Comparison of ENCODE assay signal across 18 cellular contexts in genomic region chr12:58413794-58414193, GRCh38.
DNase-seq lines count a peak whose midpoint lies in the region; ATAC-seq, FAIRE-seq and TF ChIP-seq lines count a peak whose summit lies in the region.
"Had no signal": no experiment of that assay in that cellular context is flagged by ENCODE, and none has a peak within 500 bp of the region (broad histone marks: within the 10 kb centered on the region; RNA-seq: fewer than 3 reads in every experiment).

No MANE protein-coding gene starts in this region.

- H3K4me3 Mint-ChIP-seq in activated CD8-positive, alpha-beta T cell treated with anti-CD3 and anti-CD28 coated beads, Interleukin-2, amount 10 ng/mL, durations not matched to agents 7 days and 5 days, result no peak overlapping the region
- H3K4me3 Mint-ChIP-seq: activated CD8-positive, alpha-beta memory T cell treated with anti-CD3 and anti-CD28 coated beads, Interleukin-2, amount 10 ng/mL, durations not matched to agents 7 days and 5 days; activated naive CD8-positive, alpha-beta T cell treated with anti-CD3 and anti-CD28 coated beads, Interleukin-2, amount 10 ng/mL, durations not matched to agents 7 days and 5 days; dendritic cell treated with granulocyte-macrophage colony-stimulating factor and Interleukin-4, amounts not matched to agents 40 ng/mL and 50 ng/mL, for 4 days; nephron had no signal

- ATAC-seq in A549 (peak; percentile 54 to 82; a peak in 5 of 6 replicates), IMR-90 (ENCODE audit: low read depth) (peak; percentile 37)
- ATAC-seq in activated CD8-positive, alpha-beta T cell treated with anti-CD3 and anti-CD28 coated beads, Interleukin-2, amount 10 ng/mL, durations not matched to agents 7 days and 5 days, result no peak
- ATAC-seq: activated CD8-positive, alpha-beta memory T cell treated with anti-CD3 and anti-CD28 coated beads, Interleukin-2, amount 10 ng/mL, durations not matched to agents 7 days and 5 days; left lobe of liver had no signal

- H3K56ac ChIP-seq in IMR-90 (ENCODE audit: extremely low read depth, insufficient read depth, low read length), result peak overlapping the region; percentile 12; the same call in 1 of the 2 replicates

- 18% methylated on average over 1 of the region's 1 CpG for WGBS in A549 (ENCODE audit: missing lambda C conversion rate)
- WGBS in IMR-90 (ENCODE audit: extremely low coverage in 2 of 2, insufficient read length in 1 of 2), 2 experiments, result no CpG with 5 or more reads among the region's 1 CpG
- 83 to 86% methylated on average over 1 of the region's 1 CpG for WGBS in mesodermal cell (ENCODE audit: insufficient coverage in 2 of 2), 2 experiments

- H3K9ac ChIP-seq in IMR-90 (ENCODE audit: low read depth, low read length) (no peak overlapping the region), endothelial cell of umbilical vein (replicated peaks; ENCODE audit: extremely low read depth, insufficient read depth, low read length) (no peak overlapping the region)
- H3K9ac ChIP-seq: KMS-11 had no signal

- peak overlapping the region; percentile 66; the same call in 1 of the 2 replicates for H4K91ac ChIP-seq in IMR-90 (ENCODE audit: insufficient read depth, low read depth, low read length)

- in situ Hi-C loops in IMR-90 (cut with MboI; ENCODE audit: low sequenced_read_pairs), result no loop called here

- peak overlapping the region; percentile 50; the same call in 1 of the 2 replicates for H3K4ac ChIP-seq in IMR-90 (ENCODE audit: low read depth, low read length)

- 0 out of 2 replicates have a peak overlapping the region, but pooled peaks have one; percentile 59 for H4K5ac ChIP-seq in IMR-90 (ENCODE audit: low read depth, low read length)

- TF ChIP-seq CTCF in A549 (IDR thresholded peaks at IDR 0.05), result no peak
- TF ChIP-seq CTCF in IMR-90 (conservative IDR thresholded peaks at IDR 0.05; ENCODE audit: low read depth, low read length), result no peak
- no peak for TF ChIP-seq CTCF in endothelial cell of umbilical vein (IDR thresholded peaks at IDR 0.05; ENCODE audit: extremely low read depth in 1 of 2, insufficient read depth in 1 of 2, low read depth in 1 of 2, low read length in 2 of 2)

- TF ChIP-seq EP300 in A549 (IDR thresholded peaks at IDR 0.05), result no peak

- H4K20me1 ChIP-seq in IMR-90 (ENCODE audit: insufficient read depth, low read length) (no peaks in the 10 kb centered on the region), endothelial cell of umbilical vein (replicated peaks; ENCODE audit: control insufficient read depth, extremely low read depth, insufficient read depth, low read length) (no peaks in the 10 kb centered on the region)

- H3K9me3 ChIP-seq in A549, result no peaks in the 10 kb centered on the region
- no peaks in the 10 kb centered on the region for H3K9me3 ChIP-seq in IMR-90 (ENCODE audit: control insufficient read depth, insufficient read depth, low read length)
- no peaks in the 10 kb centered on the region for H3K9me3 ChIP-seq in endothelial cell of umbilical vein (replicated peaks; ENCODE audit: control insufficient read depth, insufficient read depth, low read length)
- no peaks in the 10 kb centered on the region for H3K9me3 ChIP-seq in mesodermal cell (ENCODE audit: control insufficient read depth, low read length)
- H3K9me3 ChIP-seq: thoracic aorta had no signal

- H3K14ac ChIP-seq in IMR-90 (replicated peaks; ENCODE audit: low read depth, low read length), result peak overlapping the region; percentile 85; the same call in 1 of the 2 replicates

- H3K4me3 ChIP-seq in A549, result no peak overlapping the region
- H3K4me3 ChIP-seq in IMR-90 (ENCODE audit: insufficient read depth, low read depth, low read length), result no peak overlapping the region
- no peak overlapping the region for H3K4me3 ChIP-seq in endothelial cell of umbilical vein (replicated peaks in 1 of 3; ENCODE audit: insufficient read depth in 1 of 3, low read depth in 1 of 3, low read length in 3 of 3)
- no peak overlapping the region for H3K4me3 ChIP-seq in mesodermal cell (ENCODE audit: extremely low read depth, insufficient read depth, low read length, poor library complexity, severe bottlenecking)
- H3K4me3 ChIP-seq: thoracic aorta had no signal

- no peak overlapping the region for H3K27ac Mint-ChIP-seq in activated CD8-positive, alpha-beta T cell treated with anti-CD3 and anti-CD28 coated beads, Interleukin-2, amount 10 ng/mL, durations not matched to agents 7 days and 5 days
- H3K27ac Mint-ChIP-seq: activated CD8-positive, alpha-beta memory T cell treated with anti-CD3 and anti-CD28 coated beads, Interleukin-2, amount 10 ng/mL, durations not matched to agents 7 days and 5 days; activated naive CD8-positive, alpha-beta T cell treated with anti-CD3 and anti-CD28 coated beads, Interleukin-2, amount 10 ng/mL, durations not matched to agents 7 days and 5 days; dendritic cell treated with granulocyte-macrophage colony-stimulating factor and Interleukin-4, amounts not matched to agents 40 ng/mL and 50 ng/mL, for 4 days; nephron had no signal

- peak overlapping the region; percentile 56; the same call in 1 of the 2 replicates for H2AK5ac ChIP-seq in IMR-90 (ENCODE audit: low read depth, low read length)

- H3K27me3 ChIP-seq in IMR-90 (ENCODE audit: control insufficient read depth, insufficient read depth, low read length) (no peaks in the 10 kb centered on the region), endothelial cell of umbilical vein (ENCODE audit: control insufficient read depth in 2 of 2, insufficient read depth in 2 of 2, low read length in 2 of 2) (no peaks in the 10 kb centered on the region)

- peak overlapping the region; percentile 27 for H2BK5ac ChIP-seq in IMR-90 (ENCODE audit: low read depth, low read length, poor library complexity, severe bottlenecking)

- TF ChIP-seq POLR2A in A549 (IDR thresholded peaks at IDR 0.05; ENCODE audit: low read length) (no peak), IMR-90 (IDR thresholded peaks at IDR 0.05; ENCODE audit: low read depth, low read length) (no peak), endothelial cell of umbilical vein (IDR thresholded peaks at IDR 0.05; ENCODE audit: low read depth, low read length) (no peak)

- H2AFZ ChIP-seq in IMR-90 (replicated peaks; ENCODE audit: low read length, poor library complexity) (no peak overlapping the region), endothelial cell of umbilical vein (ENCODE audit: low read depth, low read length) (peak overlapping the region; percentile 9)

- H3K36me3 Mint-ChIP-seq in activated CD8-positive, alpha-beta T cell treated with anti-CD3 and anti-CD28 coated beads, Interleukin-2, amount 10 ng/mL, durations not matched to agents 7 days and 5 days (ENCODE audit: low read depth), result no peaks in the 10 kb centered on the region
- H3K36me3 Mint-ChIP-seq: activated CD8-positive, alpha-beta memory T cell treated with anti-CD3 and anti-CD28 coated beads, Interleukin-2, amount 10 ng/mL, durations not matched to agents 7 days and 5 days; activated naive CD8-positive, alpha-beta T cell treated with anti-CD3 and anti-CD28 coated beads, Interleukin-2, amount 10 ng/mL, durations not matched to agents 7 days and 5 days had no signal

- no peaks in the 10 kb centered on the region for H3K79me1 ChIP-seq in IMR-90 (ENCODE audit: low read depth in 1 of 2, low read length in 2 of 2)

- peak overlapping the region; percentile 38 for H2BK120ac ChIP-seq in IMR-90 (ENCODE audit: low read depth, low read length)

- H3K9me1 ChIP-seq in IMR-90 (ENCODE audit: insufficient read depth, low read length) (no peaks in the 10 kb centered on the region), endothelial cell of umbilical vein (replicated peaks; ENCODE audit: control insufficient read depth, extremely low read depth, insufficient read depth, low read length) (no peaks in the 10 kb centered on the region)

- H3K18ac ChIP-seq in IMR-90 (ENCODE audit: low read depth, low read length), result peak overlapping the region; percentile 59; the same call in 1 of the 2 replicates

- peak overlapping the region; percentile 56 to 73 for H3K27ac ChIP-seq in A549
- no peak overlapping the region for H3K27ac ChIP-seq in IMR-90 (ENCODE audit: insufficient read depth, low read length)
- peak overlapping the region; percentile 67 for H3K27ac ChIP-seq in endothelial cell of umbilical vein (ENCODE audit: insufficient read depth, low read depth, low read length)
- H3K27ac ChIP-seq in mesodermal cell (ENCODE audit: low read depth, low read length, severe bottlenecking), result peak overlapping the region; percentile 78
- H3K27ac ChIP-seq: KMS-11 had no signal

- dilution Hi-C loops in IMR-90 (cut with HindIII; ENCODE audit: low sequenced_read_pairs, unreplicated experiment) (no loop called here), endothelial cell of umbilical vein (cut with MboI; ENCODE audit: extremely low pct_ligation_motif_present, low sequenced_read_pairs) (no loop called here)

- POLR2A ChIA-PET in A549 (lab: Yijun Ruan, JAX) (no interaction called here), IMR-90 (lab: Charles Lee; ENCODE audit: unreplicated experiment) (no interaction called here), endothelial cell of umbilical vein (lab: Charles Lee) (no interaction called here)
- POLR2A ChIA-PET in activated CD8-positive, alpha-beta T cell treated with anti-CD3 and anti-CD28 coated beads, Interleukin-2, amount 10 ng/mL, durations not matched to agents 7 days and 5 days (lab: Charles Lee), result no interaction called here

- no peak for TF ChIP-seq RAD21 in A549 (conservative IDR thresholded peaks at IDR 0.05 in 1 of 2, IDR thresholded peaks at IDR 0.05 in 1 of 2)
- TF ChIP-seq RAD21 in IMR-90 (IDR thresholded peaks at IDR 0.05; ENCODE audit: low read length), result no peak

- H2BK20ac ChIP-seq in IMR-90 (ENCODE audit: low read depth, low read length), result peak overlapping the region; percentile 14; the same call in 1 of the 2 replicates

- CTCF ChIA-PET in A549 (lab: Yijun Ruan, JAX) (no interaction called here), IMR-90 (lab: Yijun Ruan, JAX) (interaction anchor here (0.9 kb wide), 1 partner anchor 17 kb away, joined by 4 read pairs; no protein-coding TSS in a partner anchor), endothelial cell of umbilical vein (lab: Charles Lee) (interaction anchor here (0.9 to 5.8 kb wide), 5 partner anchors 12 to 737 kb away, joined by 3 to 67 read pairs (median 3); no protein-coding TSS in a partner anchor)
- CTCF ChIA-PET in activated CD8-positive, alpha-beta T cell treated with anti-CD3 and anti-CD28 coated beads, Interleukin-2, amount 10 ng/mL, durations not matched to agents 7 days and 5 days (lab: Charles Lee), result no interaction called here

- H3K36me3 ChIP-seq in IMR-90 (ENCODE audit: control insufficient read depth, insufficient read depth, low read length), result no peaks in the 10 kb centered on the region
- H3K36me3 ChIP-seq in endothelial cell of umbilical vein (ENCODE audit: control insufficient read depth in 2 of 2, extremely low read depth in 1 of 2, insufficient read depth in 2 of 2, low read length in 2 of 2), result no peaks in the 10 kb centered on the region
- H3K36me3 ChIP-seq in mesodermal cell (ENCODE audit: control insufficient read depth, insufficient read depth, low read length), result no peaks in the 10 kb centered on the region
- H3K36me3 ChIP-seq: thoracic aorta had no signal

- no peak overlapping the region for H2AK9ac ChIP-seq in IMR-90 (replicated peaks; ENCODE audit: low read depth, low read length, poor library complexity)

- FAIRE-seq in A549 (lab: Jason Lieb, UNC) (no peak), endothelial cell of umbilical vein (lab: Jason Lieb, UNC) (peak; percentile 58)

- no peaks in the 10 kb centered on the region for H3K4me1 Mint-ChIP-seq in activated CD8-positive, alpha-beta T cell treated with anti-CD3 and anti-CD28 coated beads, Interleukin-2, amount 10 ng/mL, durations not matched to agents 7 days and 5 days (ENCODE audit: low read depth)
- H3K4me1 Mint-ChIP-seq: activated CD8-positive, alpha-beta memory T cell treated with anti-CD3 and anti-CD28 coated beads, Interleukin-2, amount 10 ng/mL, durations not matched to agents 7 days and 5 days; activated naive CD8-positive, alpha-beta T cell treated with anti-CD3 and anti-CD28 coated beads, Interleukin-2, amount 10 ng/mL, durations not matched to agents 7 days and 5 days had no signal

- peak overlapping the region; percentile 23; the same call in 2 of the 3 replicates for H2BK15ac ChIP-seq in IMR-90 (ENCODE audit: low read depth, low read length)

- H3K9me3 Mint-ChIP-seq in activated CD8-positive, alpha-beta T cell treated with anti-CD3 and anti-CD28 coated beads, Interleukin-2, amount 10 ng/mL, durations not matched to agents 7 days and 5 days (ENCODE audit: insufficient read depth), result no peaks in the 10 kb centered on the region
- H3K9me3 Mint-ChIP-seq: activated naive CD8-positive, alpha-beta T cell treated with anti-CD3 and anti-CD28 coated beads, Interleukin-2, amount 10 ng/mL, durations not matched to agents 7 days and 5 days; dendritic cell treated with granulocyte-macrophage colony-stimulating factor and Interleukin-4, amounts not matched to agents 40 ng/mL and 50 ng/mL, for 4 days; nephron had no signal

- no TSS peak for BruUV-seq in IMR-90 (replicated peaks; lab: Mats Ljungman, UMichigan)
- BruUV-seq in endothelial cell of umbilical vein (replicated peaks; lab: Mats Ljungman, UMichigan), result no TSS peak

- peak overlapping the region in 1 of 2 experiments; percentile 4; a peak in 1 of 4 replicates for H4K8ac ChIP-seq in IMR-90 (ENCODE audit: low read depth in 2 of 2, low read length in 2 of 2)

- H3K4me2 ChIP-seq in A549 (peak overlapping the region; percentile 57), IMR-90 (ENCODE audit: low read depth, low read length) (no peak overlapping the region), endothelial cell of umbilical vein (ENCODE audit: insufficient read depth, low read length) (no peak overlapping the region)
- H3K4me2 ChIP-seq: KMS-11 had no signal

- no peaks in the 10 kb centered on the region for H3K79me2 ChIP-seq in endothelial cell of umbilical vein (ENCODE audit: control insufficient read depth, insufficient read depth, low read length)

- intact Hi-C loops in IMR-90 (cut with micrococcal nuclease) (loop anchor here (5.0 to 10.0 kb wide), 2 partner anchors 421 to 471 kb away; no protein-coding TSS in a partner anchor), endothelial cell of umbilical vein (cut with micrococcal nuclease) (loop anchor here (1.0 to 5.0 kb wide), 2 partner anchors 12 to 664 kb away; no protein-coding TSS in a partner anchor)

- peaks cover 5% of the 10 kb centered on the region for H3K27me3 Mint-ChIP-seq in activated CD8-positive, alpha-beta T cell treated with anti-CD3 and anti-CD28 coated beads, Interleukin-2, amount 10 ng/mL, durations not matched to agents 7 days and 5 days (ENCODE audit: low read depth)
- H3K27me3 Mint-ChIP-seq: dendritic cell treated with granulocyte-macrophage colony-stimulating factor and Interleukin-4, amounts not matched to agents 40 ng/mL and 50 ng/mL, for 4 days had no signal

- DNase-seq in A549 (ENCODE audit: low read depth in 1 of 2, low spot score in 1 of 2) (peak in 1 of 2 experiments; percentile 67), IMR-90 (peak; percentile 69), endothelial cell of umbilical vein (ENCODE audit: low read depth, low spot score) (peak; percentile 82), T-helper 9 cell (no peak)
- DNase-seq in activated CD4-positive, CD25-positive, alpha-beta regulatory T cell (lab: John Stamatoyannopoulos, UW), result no peak
- DNase-seq in activated CD8-positive, alpha-beta T cell treated with anti-CD3 and anti-CD28 coated beads, Interleukin-2, amount 10 ng/mL, durations not matched to agents 7 days and 5 days, result no peak
- DNase-seq in activated naive CD4-positive, alpha-beta T cell treated with anti-CD3 and anti-CD28 coated beads, Interleukin-2, amount 50 U/mL, for 16 hours, result no peak
- DNase-seq: activated CD8-positive, alpha-beta memory T cell treated with anti-CD3 and anti-CD28 coated beads, Interleukin-2, amount 10 ng/mL, durations not matched to agents 7 days and 5 days; activated naive CD8-positive, alpha-beta T cell treated with anti-CD3 and anti-CD28 coated beads, Interleukin-2, amount 10 ng/mL, durations not matched to agents 7 days and 5 days; head of caudate nucleus; NCI-H1436 treated with DMSO at 0.1 percent for 48 hours; Right ventricle myocardium superior had no signal

- H3K4me1 ChIP-seq in A549 (peaks cover 46% of the 10 kb centered on the region), IMR-90 (ENCODE audit: control insufficient read depth, insufficient read depth, low read length) (peaks cover 12% of the 10 kb centered on the region), endothelial cell of umbilical vein (ENCODE audit: control insufficient read depth, extremely low read depth, insufficient read depth, low read length) (peaks cover 16% of the 10 kb centered on the region), mesodermal cell (ENCODE audit: control insufficient read depth, insufficient read depth, low read length, poor library complexity, severe bottlenecking) (peaks cover 23% of the 10 kb centered on the region)

- peak overlapping the region; percentile 33; the same call in 1 of the 2 replicates for H3K23ac ChIP-seq in IMR-90 (ENCODE audit: low read depth, low read length)

Comparison
In these comparisons a context has a peak if more than half of its experiments do, and no peak if none do; other contexts are left out.
1. DNase-seq: peak in IMR-90 (single experiment) and endothelial cell of umbilical vein (single experiment); none in T-helper 9 cell (single experiment), activated CD4-positive, CD25-positive, alpha-beta regulatory T cell (0 of 4), activated CD8-positive, alpha-beta T cell treated with anti-CD3 and anti-CD28 coated beads, Interleukin-2, amount 10 ng/mL, durations not matched to agents 7 days and 5 days (single experiment) and activated naive CD4-positive, alpha-beta T cell treated with anti-CD3 and anti-CD28 coated beads, Interleukin-2, amount 50 U/mL, for 16 hours (single experiment).
2. CTCF ChIA-PET loops: an anchor here in IMR-90 (0.9 kb wide) and endothelial cell of umbilical vein (0.9 to 5.8 kb wide); none called in A549 and activated CD8-positive, alpha-beta T cell treated with anti-CD3 and anti-CD28 coated beads, Interleukin-2, amount 10 ng/mL, durations not matched to agents 7 days and 5 days.